In the genomic region with DNA sequence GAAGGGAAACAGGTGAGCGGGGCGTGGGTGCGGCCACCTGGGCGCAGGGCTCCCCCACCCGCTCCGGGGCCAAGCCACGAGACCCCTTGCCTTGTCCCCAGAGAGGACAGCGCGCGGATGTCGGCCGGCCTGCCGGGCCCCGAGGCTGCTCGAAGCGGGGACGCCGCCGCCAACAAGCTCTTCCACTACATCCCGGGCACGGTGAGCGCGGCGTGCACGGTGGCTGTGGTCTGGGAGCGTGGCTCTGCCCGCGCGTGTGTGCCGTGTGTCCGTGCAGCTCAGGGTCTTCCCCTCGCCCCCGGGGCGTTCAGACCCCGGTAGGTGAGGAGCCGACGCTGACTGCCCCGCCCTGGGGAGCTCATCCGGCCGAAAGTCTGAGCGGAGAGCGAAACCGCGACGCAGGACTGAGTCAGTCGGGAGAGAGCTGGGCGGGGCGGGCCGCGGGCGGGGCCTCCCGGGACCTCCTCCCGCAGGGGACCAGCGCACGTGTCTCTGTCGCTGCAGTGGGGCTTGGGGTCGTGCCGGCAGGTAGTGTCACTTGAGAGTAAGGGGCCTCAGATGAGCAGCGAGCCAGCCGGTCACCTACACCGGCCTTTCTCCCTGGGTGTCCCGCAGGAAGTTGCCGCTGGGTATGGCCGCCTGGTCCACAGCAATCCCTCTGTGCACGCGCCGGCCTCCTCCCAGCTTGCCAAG, we compare ENCODE assay signal across 1 cellular context.
TF ChIP-seq lines count a peak whose summit lies in the region.

No MANE protein-coding gene starts in this region.

TF ChIP-seq in WTC11, 78 proteins besides CTCF, POLR2A, EP300 and RAD21 (continued from another document and continues in another):
- TF ChIP-seq, protein P1, sequence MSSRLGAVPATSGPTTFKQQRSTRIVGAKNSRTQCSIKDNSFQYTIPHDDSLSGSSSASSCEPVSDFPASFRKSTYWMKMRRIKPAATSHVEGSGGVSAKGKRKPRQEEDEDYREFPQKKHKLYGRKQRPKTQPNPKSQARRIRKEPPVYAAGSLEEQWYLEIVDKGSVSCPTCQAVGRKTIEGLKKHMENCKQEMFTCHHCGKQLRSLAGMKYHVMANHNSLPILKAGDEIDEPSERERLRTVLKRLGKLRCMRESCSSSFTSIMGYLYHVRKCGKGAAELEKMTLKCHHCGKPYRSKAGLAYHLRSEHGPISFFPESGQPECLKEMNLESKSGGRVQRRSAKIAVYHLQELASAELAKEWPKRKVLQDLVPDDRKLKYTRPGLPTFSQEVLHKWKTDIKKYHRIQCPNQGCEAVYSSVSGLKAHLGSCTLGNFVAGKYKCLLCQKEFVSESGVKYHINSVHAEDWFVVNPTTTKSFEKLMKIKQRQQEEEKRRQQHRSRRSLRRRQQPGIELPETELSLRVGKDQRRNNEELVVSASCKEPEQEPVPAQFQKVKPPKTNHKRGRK (CRISPR knock-in tag; IDR thresholded peaks at IDR 0.05; ENCODE audit: borderline replicate concordance): no peak
- TF ChIP-seq SOX15 (CRISPR knock-in tag; IDR thresholded peaks at IDR 0.05) (no peak), HMGA2 (CRISPR knock-in tag; IDR thresholded peaks at IDR 0.05) (no peak), CREM (CRISPR knock-in tag; IDR thresholded peaks at IDR 0.05) (no peak), NFYB (CRISPR knock-in tag; conservative IDR thresholded peaks at IDR 0.05; ENCODE audit: low read depth) (no peak), TEAD4 (CRISPR knock-in tag; IDR thresholded peaks at IDR 0.05) (no peak), ZNF671 (CRISPR knock-in tag; IDR thresholded peaks at IDR 0.05) (0 out of 2 replicates have a peak, but pooled peaks have one; percentile 20), ZNF219 (CRISPR knock-in tag; IDR thresholded peaks at IDR 0.05; ENCODE audit: borderline replicate concordance) (no peak), KAT7 (CRISPR knock-in tag; IDR thresholded peaks at IDR 0.05; ENCODE audit: borderline replicate concordance) (no peak), CREB1 (CRISPR knock-in tag; IDR thresholded peaks at IDR 0.05) (no peak), ZNF263 (CRISPR knock-in tag; IDR thresholded peaks at IDR 0.05; ENCODE audit: low read depth) (no peak), MXD4 (CRISPR knock-in tag; IDR thresholded peaks at IDR 0.05; ENCODE audit: borderline replicate concordance) (no peak), ZNF317 (CRISPR knock-in tag; IDR thresholded peaks at IDR 0.05; ENCODE audit: borderline replicate concordance, low read depth) (no peak), MYBL2 (CRISPR knock-in tag; IDR thresholded peaks at IDR 0.05) (no peak), SP1 (CRISPR knock-in tag; conservative IDR thresholded peaks at IDR 0.05) (peak; percentile 51; the same call in 1 of the 2 replicates), NR1H2 (CRISPR knock-in tag; IDR thresholded peaks at IDR 0.05) (no peak), GTF2I (CRISPR knock-in tag; conservative IDR thresholded peaks at IDR 0.05) (no peak), SMAD4 (CRISPR knock-in tag; IDR thresholded peaks at IDR 0.05) (no peak), IRF2 (CRISPR knock-in tag; IDR thresholded peaks at IDR 0.05; ENCODE audit: borderline replicate concordance, low read depth) (no peak), ZNF138 (CRISPR knock-in tag; conservative IDR thresholded peaks at IDR 0.05) (no peak), JAZF1 (CRISPR knock-in tag; IDR thresholded peaks at IDR 0.05) (no peak), ATF1 (CRISPR knock-in tag; IDR thresholded peaks at IDR 0.05) (no peak)
- TF ChIP-seq, protein P2, sequence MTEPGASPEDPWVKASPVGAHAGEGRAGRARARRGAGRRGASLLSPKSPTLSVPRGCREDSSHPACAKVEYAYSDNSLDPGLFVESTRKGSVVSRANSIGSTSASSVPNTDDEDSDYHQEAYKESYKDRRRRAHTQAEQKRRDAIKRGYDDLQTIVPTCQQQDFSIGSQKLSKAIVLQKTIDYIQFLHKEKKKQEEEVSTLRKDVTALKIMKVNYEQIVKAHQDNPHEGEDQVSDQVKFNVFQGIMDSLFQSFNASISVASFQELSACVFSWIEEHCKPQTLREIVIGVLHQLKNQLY (CRISPR knock-in tag; IDR thresholded peaks at IDR 0.05): no peak
- TF ChIP-seq, protein P3, sequence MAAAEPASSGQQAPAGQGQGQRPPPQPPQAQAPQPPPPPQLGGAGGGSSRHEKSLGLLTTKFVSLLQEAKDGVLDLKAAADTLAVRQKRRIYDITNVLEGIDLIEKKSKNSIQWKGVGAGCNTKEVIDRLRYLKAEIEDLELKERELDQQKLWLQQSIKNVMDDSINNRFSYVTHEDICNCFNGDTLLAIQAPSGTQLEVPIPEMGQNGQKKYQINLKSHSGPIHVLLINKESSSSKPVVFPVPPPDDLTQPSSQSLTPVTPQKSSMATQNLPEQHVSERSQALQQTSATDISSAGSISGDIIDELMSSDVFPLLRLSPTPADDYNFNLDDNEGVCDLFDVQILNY (CRISPR knock-in tag; IDR thresholded peaks at IDR 0.05): no peak
- TF ChIP-seq, protein P4, sequence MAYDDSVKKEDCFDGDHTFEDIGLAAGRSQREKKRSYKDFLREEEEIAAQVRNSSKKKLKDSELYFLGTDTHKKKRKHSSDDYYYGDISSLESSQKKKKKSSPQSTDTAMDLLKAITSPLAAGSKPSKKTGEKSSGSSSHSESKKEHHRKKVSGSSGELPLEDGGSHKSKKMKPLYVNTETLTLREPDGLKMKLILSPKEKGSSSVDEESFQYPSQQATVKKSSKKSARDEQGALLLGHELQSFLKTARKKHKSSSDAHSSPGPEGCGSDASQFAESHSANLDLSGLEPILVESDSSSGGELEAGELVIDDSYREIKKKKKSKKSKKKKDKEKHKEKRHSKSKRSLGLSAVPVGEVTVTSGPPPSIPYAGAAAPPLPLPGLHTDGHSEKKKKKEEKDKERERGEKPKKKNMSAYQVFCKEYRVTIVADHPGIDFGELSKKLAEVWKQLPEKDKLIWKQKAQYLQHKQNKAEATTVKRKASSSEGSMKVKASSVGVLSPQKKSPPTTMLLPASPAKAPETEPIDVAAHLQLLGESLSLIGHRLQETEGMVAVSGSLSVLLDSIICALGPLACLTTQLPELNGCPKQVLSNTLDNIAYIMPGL (CRISPR knock-in tag; IDR thresholded peaks at IDR 0.05): peak; percentile 26; the same call in 1 of the 2 replicates
- TF ChIP-seq, protein P5, sequence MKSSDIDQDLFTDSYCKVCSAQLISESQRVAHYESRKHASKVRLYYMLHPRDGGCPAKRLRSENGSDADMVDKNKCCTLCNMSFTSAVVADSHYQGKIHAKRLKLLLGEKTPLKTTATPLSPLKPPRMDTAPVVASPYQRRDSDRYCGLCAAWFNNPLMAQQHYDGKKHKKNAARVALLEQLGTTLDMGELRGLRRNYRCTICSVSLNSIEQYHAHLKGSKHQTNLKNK (CRISPR knock-in tag; IDR thresholded peaks at IDR 0.05): no peak
- TF ChIP-seq, protein P6, sequence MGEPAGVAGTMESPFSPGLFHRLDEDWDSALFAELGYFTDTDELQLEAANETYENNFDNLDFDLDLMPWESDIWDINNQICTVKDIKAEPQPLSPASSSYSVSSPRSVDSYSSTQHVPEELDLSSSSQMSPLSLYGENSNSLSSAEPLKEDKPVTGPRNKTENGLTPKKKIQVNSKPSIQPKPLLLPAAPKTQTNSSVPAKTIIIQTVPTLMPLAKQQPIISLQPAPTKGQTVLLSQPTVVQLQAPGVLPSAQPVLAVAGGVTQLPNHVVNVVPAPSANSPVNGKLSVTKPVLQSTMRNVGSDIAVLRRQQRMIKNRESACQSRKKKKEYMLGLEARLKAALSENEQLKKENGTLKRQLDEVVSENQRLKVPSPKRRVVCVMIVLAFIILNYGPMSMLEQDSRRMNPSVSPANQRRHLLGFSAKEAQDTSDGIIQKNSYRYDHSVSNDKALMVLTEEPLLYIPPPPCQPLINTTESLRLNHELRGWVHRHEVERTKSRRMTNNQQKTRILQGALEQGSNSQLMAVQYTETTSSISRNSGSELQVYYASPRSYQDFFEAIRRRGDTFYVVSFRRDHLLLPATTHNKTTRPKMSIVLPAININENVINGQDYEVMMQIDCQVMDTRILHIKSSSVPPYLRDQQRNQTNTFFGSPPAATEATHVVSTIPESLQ (CRISPR knock-in tag; IDR thresholded peaks at IDR 0.05): no peak
- TF ChIP-seq, protein P7, sequence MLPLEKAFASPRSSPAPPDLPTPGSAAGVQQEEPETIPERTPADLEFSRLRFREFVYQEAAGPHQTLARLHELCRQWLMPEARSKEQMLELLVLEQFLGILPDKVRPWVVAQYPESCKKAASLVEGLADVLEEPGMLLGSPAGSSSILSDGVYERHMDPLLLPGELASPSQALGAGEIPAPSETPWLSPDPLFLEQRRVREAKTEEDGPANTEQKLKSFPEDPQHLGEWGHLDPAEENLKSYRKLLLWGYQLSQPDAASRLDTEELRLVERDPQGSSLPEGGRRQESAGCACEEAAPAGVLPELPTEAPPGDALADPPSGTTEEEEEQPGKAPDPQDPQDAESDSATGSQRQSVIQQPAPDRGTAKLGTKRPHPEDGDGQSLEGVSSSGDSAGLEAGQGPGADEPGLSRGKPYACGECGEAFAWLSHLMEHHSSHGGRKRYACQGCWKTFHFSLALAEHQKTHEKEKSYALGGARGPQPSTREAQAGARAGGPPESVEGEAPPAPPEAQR (CRISPR knock-in tag; IDR thresholded peaks at IDR 0.05): no peak
- TF ChIP-seq, protein P8, sequence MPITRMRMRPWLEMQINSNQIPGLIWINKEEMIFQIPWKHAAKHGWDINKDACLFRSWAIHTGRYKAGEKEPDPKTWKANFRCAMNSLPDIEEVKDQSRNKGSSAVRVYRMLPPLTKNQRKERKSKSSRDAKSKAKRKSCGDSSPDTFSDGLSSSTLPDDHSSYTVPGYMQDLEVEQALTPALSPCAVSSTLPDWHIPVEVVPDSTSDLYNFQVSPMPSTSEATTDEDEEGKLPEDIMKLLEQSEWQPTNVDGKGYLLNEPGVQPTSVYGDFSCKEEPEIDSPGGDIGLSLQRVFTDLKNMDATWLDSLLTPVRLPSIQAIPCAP (CRISPR knock-in tag; IDR thresholded peaks at IDR 0.05): no peak
- TF ChIP-seq, protein P9, sequence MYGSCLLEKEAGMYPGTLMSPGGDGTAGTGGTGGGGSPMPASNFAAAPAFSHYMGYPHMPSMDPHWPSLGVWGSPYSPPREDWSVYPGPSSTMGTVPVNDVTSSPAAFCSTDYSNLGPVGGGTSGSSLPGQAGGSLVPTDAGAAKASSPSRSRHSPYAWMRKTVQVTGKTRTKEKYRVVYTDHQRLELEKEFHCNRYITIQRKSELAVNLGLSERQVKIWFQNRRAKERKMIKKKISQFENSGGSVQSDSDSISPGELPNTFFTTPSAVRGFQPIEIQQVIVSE (CRISPR knock-in tag; IDR thresholded peaks at IDR 0.05; ENCODE audit: borderline replicate concordance): no peak
- TF ChIP-seq, protein P10, sequence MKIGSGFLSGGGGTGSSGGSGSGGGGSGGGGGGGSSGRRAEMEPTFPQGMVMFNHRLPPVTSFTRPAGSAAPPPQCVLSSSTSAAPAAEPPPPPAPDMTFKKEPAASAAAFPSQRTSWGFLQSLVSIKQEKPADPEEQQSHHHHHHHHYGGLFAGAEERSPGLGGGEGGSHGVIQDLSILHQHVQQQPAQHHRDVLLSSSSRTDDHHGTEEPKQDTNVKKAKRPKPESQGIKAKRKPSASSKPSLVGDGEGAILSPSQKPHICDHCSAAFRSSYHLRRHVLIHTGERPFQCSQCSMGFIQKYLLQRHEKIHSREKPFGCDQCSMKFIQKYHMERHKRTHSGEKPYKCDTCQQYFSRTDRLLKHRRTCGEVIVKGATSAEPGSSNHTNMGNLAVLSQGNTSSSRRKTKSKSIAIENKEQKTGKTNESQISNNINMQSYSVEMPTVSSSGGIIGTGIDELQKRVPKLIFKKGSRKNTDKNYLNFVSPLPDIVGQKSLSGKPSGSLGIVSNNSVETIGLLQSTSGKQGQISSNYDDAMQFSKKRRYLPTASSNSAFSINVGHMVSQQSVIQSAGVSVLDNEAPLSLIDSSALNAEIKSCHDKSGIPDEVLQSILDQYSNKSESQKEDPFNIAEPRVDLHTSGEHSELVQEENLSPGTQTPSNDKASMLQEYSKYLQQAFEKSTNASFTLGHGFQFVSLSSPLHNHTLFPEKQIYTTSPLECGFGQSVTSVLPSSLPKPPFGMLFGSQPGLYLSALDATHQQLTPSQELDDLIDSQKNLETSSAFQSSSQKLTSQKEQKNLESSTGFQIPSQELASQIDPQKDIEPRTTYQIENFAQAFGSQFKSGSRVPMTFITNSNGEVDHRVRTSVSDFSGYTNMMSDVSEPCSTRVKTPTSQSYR (CRISPR knock-in tag; IDR thresholded peaks at IDR 0.05): no peak
- TF ChIP-seq, protein P11, sequence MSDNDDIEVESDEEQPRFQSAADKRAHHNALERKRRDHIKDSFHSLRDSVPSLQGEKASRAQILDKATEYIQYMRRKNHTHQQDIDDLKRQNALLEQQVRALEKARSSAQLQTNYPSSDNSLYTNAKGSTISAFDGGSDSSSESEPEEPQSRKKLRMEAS (CRISPR knock-in tag; IDR thresholded peaks at IDR 0.05): peak; percentile 62; the same call in 1 of the 2 replicates
- TF ChIP-seq, protein P12, sequence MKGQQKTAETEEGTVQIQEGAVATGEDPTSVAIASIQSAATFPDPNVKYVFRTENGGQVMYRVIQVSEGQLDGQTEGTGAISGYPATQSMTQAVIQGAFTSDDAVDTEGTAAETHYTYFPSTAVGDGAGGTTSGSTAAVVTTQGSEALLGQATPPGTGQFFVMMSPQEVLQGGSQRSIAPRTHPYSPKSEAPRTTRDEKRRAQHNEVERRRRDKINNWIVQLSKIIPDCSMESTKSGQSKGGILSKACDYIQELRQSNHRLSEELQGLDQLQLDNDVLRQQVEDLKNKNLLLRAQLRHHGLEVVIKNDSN (CRISPR knock-in tag; IDR thresholded peaks at IDR 0.05): 0 out of 2 replicates have a peak, but pooled peaks have one; percentile 28
- TF ChIP-seq, protein P13, sequence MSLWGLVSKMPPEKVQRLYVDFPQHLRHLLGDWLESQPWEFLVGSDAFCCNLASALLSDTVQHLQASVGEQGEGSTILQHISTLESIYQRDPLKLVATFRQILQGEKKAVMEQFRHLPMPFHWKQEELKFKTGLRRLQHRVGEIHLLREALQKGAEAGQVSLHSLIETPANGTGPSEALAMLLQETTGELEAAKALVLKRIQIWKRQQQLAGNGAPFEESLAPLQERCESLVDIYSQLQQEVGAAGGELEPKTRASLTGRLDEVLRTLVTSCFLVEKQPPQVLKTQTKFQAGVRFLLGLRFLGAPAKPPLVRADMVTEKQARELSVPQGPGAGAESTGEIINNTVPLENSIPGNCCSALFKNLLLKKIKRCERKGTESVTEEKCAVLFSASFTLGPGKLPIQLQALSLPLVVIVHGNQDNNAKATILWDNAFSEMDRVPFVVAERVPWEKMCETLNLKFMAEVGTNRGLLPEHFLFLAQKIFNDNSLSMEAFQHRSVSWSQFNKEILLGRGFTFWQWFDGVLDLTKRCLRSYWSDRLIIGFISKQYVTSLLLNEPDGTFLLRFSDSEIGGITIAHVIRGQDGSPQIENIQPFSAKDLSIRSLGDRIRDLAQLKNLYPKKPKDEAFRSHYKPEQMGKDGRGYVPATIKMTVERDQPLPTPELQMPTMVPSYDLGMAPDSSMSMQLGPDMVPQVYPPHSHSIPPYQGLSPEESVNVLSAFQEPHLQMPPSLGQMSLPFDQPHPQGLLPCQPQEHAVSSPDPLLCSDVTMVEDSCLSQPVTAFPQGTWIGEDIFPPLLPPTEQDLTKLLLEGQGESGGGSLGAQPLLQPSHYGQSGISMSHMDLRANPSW (CRISPR knock-in tag; conservative IDR thresholded peaks at IDR 0.05; ENCODE audit: low read depth): no peak
